ENCODE assay signal across 17 cellular contexts in the genomic region with DNA sequence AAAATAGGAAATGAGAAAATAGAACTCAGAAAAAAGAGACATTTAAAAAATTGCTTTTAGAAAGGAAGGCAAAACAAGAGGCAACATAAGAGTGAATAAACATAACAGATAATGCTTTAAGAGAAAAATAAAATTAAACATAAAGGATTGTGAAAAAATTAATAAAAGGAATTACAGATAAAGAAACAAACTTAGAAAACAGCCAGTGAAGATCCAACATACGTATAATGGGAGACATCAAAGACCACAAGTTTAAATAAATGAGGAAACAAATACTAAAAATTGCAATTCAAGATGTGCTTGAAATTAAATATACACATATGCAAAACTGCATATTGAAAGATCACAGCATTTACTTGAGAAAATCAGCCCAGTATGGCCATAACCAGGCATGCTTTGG.
A peak's percentile ranks its signal among the peaks of the same experiment; 100 is the strongest.
DNase-seq lines count a peak whose midpoint lies in the region; ATAC-seq, FAIRE-seq and TF ChIP-seq lines count a peak whose summit lies in the region.
"Had no signal": no experiment of that assay in that cellular context is flagged by ENCODE, and none has a peak within 500 bp of the region (broad histone marks: within the 10 kb centered on the region; RNA-seq: fewer than 3 reads in every experiment).

No MANE protein-coding gene starts in this region.

- peaks cover 3% of the 10 kb centered on the region for H3K9me3 ChIP-seq in mammary epithelial cell (replicated peaks; ENCODE audit: insufficient read depth, low read length)
- H3K9me3 ChIP-seq: HAP-1 had no signal

- H3K4me3 ChIP-seq in mammary epithelial cell (replicated peaks in 1 of 3; ENCODE audit: insufficient read depth in 1 of 3, low read depth in 2 of 3, low read length in 3 of 3) (no peak overlapping the region), fibroblast of pulmonary artery (replicated peaks; ENCODE audit: low read depth, low read length) (no peak overlapping the region)
- H3K4me3 ChIP-seq: HAP-1 had no signal

- H3K27ac ChIP-seq in mammary epithelial cell (ENCODE audit: insufficient read depth, low read depth, low read length), result no peak overlapping the region
- H3K27ac ChIP-seq: foreskin keratinocyte had no signal

- WGBS in mammary epithelial cell (ENCODE audit: low coverage, missing lambda C conversion rate), result 82% methylated on average over 1 of the region's 1 CpG

- BruUV-seq in MCF 10A (replicated peaks; lab: Mats Ljungman, UMichigan) (no TSS peak), mammary epithelial cell (replicated peaks; lab: Mats Ljungman, UMichigan) (no TSS peak)

- H3K27me3 Mint-ChIP-seq in MCF 10A (ENCODE audit: insufficient read depth, unreplicated experiment), result no peaks in the 10 kb centered on the region
- H3K27me3 Mint-ChIP-seq: activated CD4-positive, alpha-beta T cell treated with anti-CD3 and anti-CD28 coated beads, Interleukin-2, amount 10 ng/mL, durations not matched to agents 7 days and 5 days; T-helper 17 cell had no signal

- CTCF ChIA-PET in MCF 10A (lab: Yijun Ruan, JAX), result no interaction called here
- CTCF ChIA-PET in mammary epithelial cell (lab: Charles Lee; ENCODE audit: low non-redundant PET), result no interaction called here

- intact Hi-C loops in MCF 10A (cut with micrococcal nuclease), result no loop called here
- intact Hi-C loops in mammary epithelial cell (cut with micrococcal nuclease), result no loop called here

- DNase-seq in MCF 10A (ENCODE audit: unreplicated experiment) (peak; percentile 20), mammary epithelial cell (no peak), fibroblast of pulmonary artery (ENCODE audit: low read depth) (peak; percentile 53), smooth muscle cell of the brain vasculature (ENCODE audit: low read depth, low spot score) (peak; percentile 7), COLO829 (ENCODE audit: low spot score) (no peak), SW 1271 (lab: John Stamatoyannopoulos, UW) (no peak)
- DNase-seq: activated CD4-positive, alpha-beta T cell treated with anti-CD3 and anti-CD28 coated beads, Interleukin-2, amount 10 ng/mL, durations not matched to agents 7 days and 5 days; kidney; NCI-H1930; substantia nigra; T-helper 17 cell had no signal

- TF ChIP-seq CTCF in MCF 10A (IDR thresholded peaks at IDR 0.05; ENCODE audit: unreplicated experiment) (no peak), mammary epithelial cell (conservative IDR thresholded peaks at IDR 0.05 in 1 of 2, IDR thresholded peaks at IDR 0.05 in 1 of 2; ENCODE audit: extremely low read depth in 1 of 2, insufficient read depth in 1 of 2, low read depth in 1 of 2, low read length in 2 of 2) (no peak), fibroblast of pulmonary artery (IDR thresholded peaks at IDR 0.05; ENCODE audit: low read length, missing control alignments) (no peak)

- no peak overlapping the region for H2AFZ ChIP-seq in mammary epithelial cell (ENCODE audit: low read depth, low read length)

- dilution Hi-C loops in mammary epithelial cell (cut with HindIII; ENCODE audit: low sequenced_read_pairs), result no loop called here

- POLR2A ChIA-PET in MCF 10A (lab: Yijun Ruan, JAX), result no interaction called here

- H3K9me3 Mint-ChIP-seq in MCF 10A (ENCODE audit: unreplicated experiment), result peaks cover 27% of the 10 kb centered on the region

- peak; percentile 54 for FAIRE-seq in TTC549 (lab: Jason Lieb, UNC)
- FAIRE-seq: GM18507, HTR-8/SVneo had no signal

- H3K9ac ChIP-seq in mammary epithelial cell (ENCODE audit: insufficient read depth, low read length), result no peak overlapping the region

- no peaks in the 10 kb centered on the region for H3K4me1 ChIP-seq in mammary epithelial cell (ENCODE audit: insufficient read depth, low read length)
- H3K4me1 ChIP-seq: foreskin keratinocyte, HAP-1 had no signal

- no peaks in the 10 kb centered on the region for H3K36me3 ChIP-seq in mammary epithelial cell (ENCODE audit: insufficient read depth, low read length)
- H3K36me3 ChIP-seq: HAP-1 had no signal

- H3K4me2 ChIP-seq in mammary epithelial cell (ENCODE audit: insufficient read depth, low read depth, low read length), result no peak overlapping the region

- H3K27me3 ChIP-seq in mammary epithelial cell (ENCODE audit: insufficient read depth, low read length), result no peaks in the 10 kb centered on the region
- H3K27me3 ChIP-seq: foreskin keratinocyte had no signal

- H3K4me3 Mint-ChIP-seq in MCF 10A (ENCODE audit: unreplicated experiment), result no peak overlapping the region
- H3K4me3 Mint-ChIP-seq: activated CD4-positive, alpha-beta T cell treated with anti-CD3 and anti-CD28 coated beads, Interleukin-2, amount 10 ng/mL, durations not matched to agents 7 days and 5 days; T-helper 17 cell had no signal

- no peaks in the 10 kb centered on the region for H4K20me1 ChIP-seq in mammary epithelial cell (ENCODE audit: insufficient read depth, low read length)

- no peaks in the 10 kb centered on the region for H3K4me1 Mint-ChIP-seq in MCF 10A (ENCODE audit: insufficient read depth, unreplicated experiment)
- H3K4me1 Mint-ChIP-seq: activated CD4-positive, alpha-beta T cell treated with anti-CD3 and anti-CD28 coated beads, Interleukin-2, amount 10 ng/mL, durations not matched to agents 7 days and 5 days; T-helper 17 cell had no signal

- H3K79me2 ChIP-seq in mammary epithelial cell (ENCODE audit: insufficient read depth, low read length), result no peaks in the 10 kb centered on the region

- in situ Hi-C loops in mammary epithelial cell (cut with MboI; ENCODE audit: low sequenced_read_pairs in 2 of 2), result no loop called here

- ATAC-seq in GM21528 (IDR thresholded peaks at IDR 0.05; ENCODE audit: low FRiP score, unreplicated experiment), result no peak
- ATAC-seq: foreskin keratinocyte, T-helper 17 cell had no signal

- no peak overlapping the region for H3K27ac Mint-ChIP-seq in MCF 10A (ENCODE audit: low read depth, unreplicated experiment)
- H3K27ac Mint-ChIP-seq: activated CD4-positive, alpha-beta T cell treated with anti-CD3 and anti-CD28 coated beads, Interleukin-2, amount 10 ng/mL, durations not matched to agents 7 days and 5 days; T-helper 17 cell had no signal

- H3K36me3 Mint-ChIP-seq in MCF 10A (ENCODE audit: insufficient read depth, unreplicated experiment), result no peaks in the 10 kb centered on the region

Comparison
In these comparisons a context has a peak if more than half of its experiments do, and no peak if none do; other contexts are left out.
1. DNase-seq: peak in MCF 10A (single experiment), fibroblast of pulmonary artery (single experiment) and smooth muscle cell of the brain vasculature (single experiment); none in mammary epithelial cell (single experiment), COLO829 (single experiment) and SW 1271 (0 of 2).